ENCODE assay signal across 2 cellular contexts in genomic region chr9:35729101-35729500, GRCh38.
TF ChIP-seq lines count a peak whose summit lies in the region.

No MANE protein-coding gene starts in this region.

TF ChIP-seq in A549, 52 proteins besides CTCF, POLR2A, EP300 and RAD21:
- TF ChIP-seq MAFK (IDR thresholded peaks at IDR 0.05; ENCODE audit: partially characterized antibody) (no peak), RNF2 (IDR thresholded peaks at IDR 0.05; ENCODE audit: borderline replicate concordance, low read depth) (no peak), ZNF302 (CRISPR knock-in tag; IDR thresholded peaks at IDR 0.05) (no peak), KDM5A (IDR thresholded peaks at IDR 0.05) (no peak), RCOR1 (IDR thresholded peaks at IDR 0.05; ENCODE audit: low read depth, low read length) (no peak), USF2 (IDR thresholded peaks at IDR 0.05) (no peak), HOXA7 (CRISPR knock-in tag; IDR thresholded peaks at IDR 0.05) (no peak)

TF ChIP-seq in IMR-90, 13 proteins besides CTCF, POLR2A, EP300 and RAD21:
- no peak for TF ChIP-seq ELK1 (IDR thresholded peaks at IDR 0.05; ENCODE audit: borderline replicate concordance, low read depth, low read length)
- no peak for TF ChIP-seq MXI1 (IDR thresholded peaks at IDR 0.05; ENCODE audit: borderline replicate concordance, low read depth, low read length)
